In the genomic region with DNA sequence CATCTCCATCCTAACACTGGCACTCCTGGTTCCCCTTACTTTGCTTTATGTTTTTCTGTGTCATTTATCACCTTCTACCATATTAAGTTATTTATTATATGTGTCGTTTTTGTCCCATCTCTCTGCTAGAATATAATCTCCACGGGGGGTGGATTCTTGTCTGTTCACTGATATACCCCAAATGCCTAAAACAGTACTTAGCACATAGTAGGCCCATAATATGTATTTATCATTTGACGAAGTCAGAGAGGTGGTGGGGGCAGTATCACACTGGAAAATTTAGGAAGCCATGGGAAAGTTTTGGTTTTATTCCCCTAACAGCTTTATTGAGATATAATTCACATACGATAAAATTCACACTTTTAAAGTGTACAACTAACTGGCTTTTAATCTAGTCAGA, we compare ENCODE assay signal across 21 cellular contexts.
"Had no signal": no experiment of that assay in that cellular context is flagged by ENCODE, and none has a peak within 500 bp of the region (broad histone marks: within the 10 kb centered on the region; RNA-seq: fewer than 3 reads in every experiment).

No MANE protein-coding gene starts in this region.

- H3K27me3 Mint-ChIP-seq: naive B cell had no signal

- H3K27me3 ChIP-seq: esophagus muscularis mucosa, foreskin keratinocyte, hepatocyte, stomach, transverse colon had no signal

- H3K79me2 ChIP-seq: hepatocyte, parathyroid adenoma had no signal

- H3K4me1 Mint-ChIP-seq: naive B cell, nephron had no signal

- H3K27ac Mint-ChIP-seq: nephron had no signal

- H2AFZ ChIP-seq: hepatocyte, parathyroid adenoma had no signal

- H3K9me3 ChIP-seq: esophagus muscularis mucosa, left ventricle myocardium inferior, lower lobe of right lung, prostate gland, stomach, thoracic aorta, transverse colon had no signal

- H3K36me3 ChIP-seq: prostate gland had no signal

- H3K27ac ChIP-seq: esophagus muscularis mucosa, foreskin keratinocyte, hepatocyte, left ventricle myocardium inferior, lower lobe of right lung, parathyroid adenoma, prostate gland, skin epidermis, stomach, thoracic aorta, transverse colon had no signal

- ATAC-seq: left cardiac atrium, lower lobe of right lung, sciatic nerve had no signal

- H3K9ac ChIP-seq: parathyroid adenoma had no signal

- H3K4me3 ChIP-seq: esophagus muscularis mucosa, hepatocyte, left ventricle myocardium inferior, lower lobe of right lung, prostate gland, skin epidermis, stomach, thoracic aorta, transverse colon had no signal

- H3K4me1 ChIP-seq: esophagus muscularis mucosa, left ventricle myocardium inferior, lower lobe of right lung, parathyroid adenoma, prostate gland, stomach, transverse colon had no signal

- H3K4me2 ChIP-seq: hepatocyte had no signal

- H3K9me3 Mint-ChIP-seq: naive B cell had no signal

- DNase-seq: effector memory CD4-positive, alpha-beta T cell; kidney; left cardiac atrium; left ventricle myocardium inferior; lower lobe of right lung; midbrain; naive B cell; occipital lobe; stimulated activated naive CD4-positive, alpha-beta T cell; stomach; substantia nigra; transverse colon had no signal

- H3K4me3 Mint-ChIP-seq: naive B cell, nephron had no signal
